13 cellular contexts compared by ENCODE assay signal in the genomic region with DNA sequence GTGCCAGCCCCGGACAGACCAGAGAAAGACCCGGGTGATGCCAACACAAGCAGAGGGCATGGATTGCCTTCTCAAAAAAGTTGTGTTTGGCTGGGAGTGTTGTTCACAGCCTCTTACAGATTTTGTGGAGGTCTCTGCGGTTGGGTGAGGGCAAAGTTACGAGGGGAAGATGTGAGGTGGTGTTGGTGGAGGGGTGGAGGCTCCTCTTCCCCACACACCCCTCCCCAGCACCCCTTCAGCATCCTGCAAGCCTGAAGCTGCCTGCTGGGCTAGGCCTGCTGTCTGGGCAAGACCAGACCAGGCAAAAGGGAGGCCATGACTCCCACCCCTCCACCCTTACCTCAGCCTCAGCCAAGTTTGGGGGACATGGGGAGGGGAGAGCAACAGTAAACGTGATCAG. TPM values are rescaled to one million over a fixed set of nuclear protein-coding genes. Genes with fewer than 3 reads are reported as not detected.
A peak's percentile ranks its signal among the peaks of the same experiment; 100 is the strongest.
DNase-seq lines count a peak whose midpoint lies in the region; ATAC-seq and TF ChIP-seq lines count a peak whose summit lies in the region.
"Not testable (repeated sequence)": the region's sequence is repeated elsewhere in the genome, so short reads cannot be mapped to it uniquely, and the experiment has no call there.
"Had no signal": no experiment of that assay in that cellular context is flagged by ENCODE, and none has a peak within 500 bp of the region (broad histone marks: within the 10 kb centered on the region; RNA-seq: fewer than 3 reads in every experiment).

No MANE protein-coding gene starts in this region.

- not testable (repeated sequence) for H3K27me3 Mint-ChIP-seq in CD8-positive, alpha-beta T cell (ENCODE audit: low read depth); activated CD8-positive, alpha-beta T cell treated with anti-CD3 and anti-CD28 coated beads for 36 hours; activated naive CD8-positive, alpha-beta T cell treated with anti-CD3 and anti-CD28 coated beads, Interleukin-2, amount 50 U/mL, for 24 hours; naive thymus-derived CD8-positive, alpha-beta T cell

- H3K27ac Mint-ChIP-seq in CD8-positive, alpha-beta T cell = peak overlapping the region; percentile 60
- H3K27ac Mint-ChIP-seq in activated CD8-positive, alpha-beta T cell treated with anti-CD3 and anti-CD28 coated beads for 36 hours = peak overlapping the region; percentile 66
- H3K27ac Mint-ChIP-seq in activated naive CD8-positive, alpha-beta T cell treated with anti-CD3 and anti-CD28 coated beads, Interleukin-2, amount 50 U/mL, for 24 hours = not testable (repeated sequence)
- H3K27ac Mint-ChIP-seq in naive thymus-derived CD8-positive, alpha-beta T cell = peak overlapping the region in 5 of 10 donors; percentile 22 to 93 (median 63)

- CTCF ChIA-PET in CD8-positive, alpha-beta T cell (lab: Charles Lee); activated CD8-positive, alpha-beta T cell treated with anti-CD3 and anti-CD28 coated beads for 36 hours (lab: Charles Lee): not testable (repeated sequence)

- H3K4me3 ChIP-seq in CD8-positive, alpha-beta T cell (ENCODE audit: low read depth, low read length) = not testable (repeated sequence)

- not testable (repeated sequence) for H3K36me3 ChIP-seq in CD8-positive, alpha-beta T cell (ENCODE audit: insufficient read depth, low read length); KOPT-K1 (ENCODE audit: insufficient read depth, low read length)

- H3K4me1 Mint-ChIP-seq in CD8-positive, alpha-beta T cell (ENCODE audit: low read depth) = peaks cover 16% of the 10 kb centered on the region
- peaks cover 35% of the 10 kb centered on the region for H3K4me1 Mint-ChIP-seq in activated CD8-positive, alpha-beta T cell treated with anti-CD3 and anti-CD28 coated beads for 36 hours (ENCODE audit: low read depth)
- peaks cover 26% of the 10 kb centered on the region for H3K4me1 Mint-ChIP-seq in activated naive CD8-positive, alpha-beta T cell treated with anti-CD3 and anti-CD28 coated beads, Interleukin-2, amount 50 U/mL, for 24 hours
- peaks cover 7 to 17% (median 15%) of the 10 kb centered on the region in 4 donors for H3K4me1 Mint-ChIP-seq in naive thymus-derived CD8-positive, alpha-beta T cell

- H3K9me3 Mint-ChIP-seq in CD8-positive, alpha-beta T cell; activated CD8-positive, alpha-beta T cell treated with anti-CD3 and anti-CD28 coated beads for 36 hours; activated naive CD8-positive, alpha-beta T cell treated with anti-CD3 and anti-CD28 coated beads, Interleukin-2, amount 50 U/mL, for 24 hours; naive thymus-derived CD8-positive, alpha-beta T cell: not testable (repeated sequence)

- peak; percentile 77 for ATAC-seq in CD8-positive, alpha-beta T cell
- ATAC-seq in activated CD8-positive, alpha-beta T cell treated with anti-CD3 and anti-CD28 coated beads for 36 hours = peak; percentile 47
- ATAC-seq in activated naive CD8-positive, alpha-beta T cell treated with anti-CD3 and anti-CD28 coated beads, Interleukin-2, amount 50 U/mL, for 24 hours = peak; percentile 18
- peak; percentile 80 to 85 for ATAC-seq in naive thymus-derived CD8-positive, alpha-beta T cell
- peak; percentile 12 for ATAC-seq in stimulated activated naive CD8-positive, alpha-beta T cell treated with anti-CD3 and anti-CD28 coated beads, Interleukin-15, Interleukin-2, amounts not matched to agents 100 U/mL and 50 U/mL, for 24 hours

- H3K36me3 Mint-ChIP-seq in CD8-positive, alpha-beta T cell; activated CD8-positive, alpha-beta T cell treated with anti-CD3 and anti-CD28 coated beads for 36 hours (ENCODE audit: low read depth); activated naive CD8-positive, alpha-beta T cell treated with anti-CD3 and anti-CD28 coated beads, Interleukin-2, amount 50 U/mL, for 24 hours (ENCODE audit: low read depth); naive thymus-derived CD8-positive, alpha-beta T cell: not testable (repeated sequence)

- not testable (repeated sequence) for H3K27ac ChIP-seq in CD8-positive, alpha-beta T cell (ENCODE audit: low read depth, low read length)
- peak overlapping the region; percentile 47 for H3K27ac ChIP-seq in KOPT-K1 (ENCODE audit: low read depth, low read length, poor library complexity, severe bottlenecking)

- TF ChIP-seq CTCF in CD8-positive, alpha-beta T cell (IDR thresholded peaks at IDR 0.05); activated CD8-positive, alpha-beta T cell treated with anti-CD3 and anti-CD28 coated beads for 36 hours (IDR thresholded peaks at IDR 0.05): not testable (repeated sequence)

- POLR2A ChIA-PET in CD8-positive, alpha-beta T cell (lab: Charles Lee); activated CD8-positive, alpha-beta T cell treated with anti-CD3 and anti-CD28 coated beads for 36 hours (lab: Charles Lee): not testable (repeated sequence)
- POLR2A ChIA-PET in naive thymus-derived CD8-positive, alpha-beta T cell (lab: Charles Lee) = interaction anchor here (0.7 kb wide), 1 partner anchor 19 kb away, joined by 3 read pairs; no protein-coding TSS in a partner anchor

- intact Hi-C loops in CD8-positive, alpha-beta T cell (cut with DNase I, micrococcal nuclease); activated CD8-positive, alpha-beta T cell treated with anti-CD3 and anti-CD28 coated beads for 36 hours (cut with micrococcal nuclease): not testable (repeated sequence)

- H3K4me1 ChIP-seq in CD8-positive, alpha-beta T cell (ENCODE audit: insufficient read depth, low read length) = not testable (repeated sequence)

- not testable (repeated sequence) for H3K9me3 ChIP-seq in CD8-positive, alpha-beta T cell (ENCODE audit: low read length); KOPT-K1 (ENCODE audit: insufficient read depth, low read length, poor library complexity, severe bottlenecking)

- not testable (repeated sequence) for H3K27me3 ChIP-seq in CD8-positive, alpha-beta T cell (ENCODE audit: insufficient read depth, low read length)

- H3K4me3 Mint-ChIP-seq in CD8-positive, alpha-beta T cell; activated CD8-positive, alpha-beta T cell treated with anti-CD3 and anti-CD28 coated beads for 36 hours; activated naive CD8-positive, alpha-beta T cell treated with anti-CD3 and anti-CD28 coated beads, Interleukin-2, amount 50 U/mL, for 24 hours; naive thymus-derived CD8-positive, alpha-beta T cell: not testable (repeated sequence)

- not testable (repeated sequence) for DNase-seq in CD8-positive, alpha-beta T cell; activated CD8-positive, alpha-beta T cell treated with anti-CD3 and anti-CD28 coated beads for 36 hours; activated naive CD8-positive, alpha-beta T cell treated with anti-CD3 and anti-CD28 coated beads, Interleukin-2, amount 50 U/mL, for 24 hours; stimulated activated naive CD8-positive, alpha-beta T cell treated with anti-CD3 and anti-CD28 coated beads, Interleukin-15, Interleukin-2, amounts not matched to agents 100 U/mL and 50 U/mL, for 24 hours
- peak in 1 of 10 donors; percentile 24 for DNase-seq in naive thymus-derived CD8-positive, alpha-beta T cell

RNA-seq across cellular contexts. Expression of a gene that starts 26.2 kb away (rescaled TPM):
- 1 to 10 TPM; 4.4 to 5.0 TPM for total RNA-seq in CD8-positive, alpha-beta T cell
- total RNA-seq in activated CD8-positive, alpha-beta T cell treated with anti-CD3 and anti-CD28 coated beads for 36 hours = 1 to 10 TPM; 3.9 to 4.5 TPM
- 10 to 100 TPM; 13.1 to 14.1 TPM for total RNA-seq in naive thymus-derived CD8-positive, alpha-beta T cell
- polyA plus RNA-seq in naive thymus-derived CD8-positive, alpha-beta T cell = 10 to 100 TPM; 22.9 to 32.6 (median 28.0) TPM
- total RNA-seq: A673; CD4-positive, alpha-beta memory T cell; GM12878; GM23248; H1; H7 had no signal
- polyA plus RNA-seq: BJ; CD4-positive, alpha-beta memory T cell; GM23248 had no signal

RNA-seq across cellular contexts. Expression of a gene that starts 45.2 kb away (rescaled TPM):
- total RNA-seq in CD8-positive, alpha-beta T cell = under 1 TPM; 0.28 to 0.43 TPM
- under 1 TPM; 0.20 to 0.34 TPM for total RNA-seq in activated CD8-positive, alpha-beta T cell treated with anti-CD3 and anti-CD28 coated beads for 36 hours
- under 1 TPM in 1 of 2 experiments, not detected in 1; 0.16 TPM for total RNA-seq in naive thymus-derived CD8-positive, alpha-beta T cell
- polyA plus RNA-seq in naive thymus-derived CD8-positive, alpha-beta T cell = under 1 TPM; 0.06 to 0.17 (median 0.06) TPM
- polyA plus RNA-seq: CD4-positive, alpha-beta memory T cell had no signal

Comparison
In these comparisons a context has a peak if more than half of its experiments do, and no peak if none do; other contexts are left out.
1. ATAC-seq: peak in every context shown above with its lines; median percentile 82 in naive thymus-derived CD8-positive, alpha-beta T cell; 77 in CD8-positive, alpha-beta T cell; 47 in activated CD8-positive, alpha-beta T cell treated with anti-CD3 and anti-CD28 coated beads for 36 hours; 18 in activated naive CD8-positive, alpha-beta T cell treated with anti-CD3 and anti-CD28 coated beads, Interleukin-2, amount 50 U/mL, for 24 hours; 12 in stimulated activated naive CD8-positive, alpha-beta T cell treated with anti-CD3 and anti-CD28 coated beads, Interleukin-15, Interleukin-2, amounts not matched to agents 100 U/mL and 50 U/mL, for 24 hours.